ENCODE assay signal across 24 cellular contexts in the genomic region with DNA sequence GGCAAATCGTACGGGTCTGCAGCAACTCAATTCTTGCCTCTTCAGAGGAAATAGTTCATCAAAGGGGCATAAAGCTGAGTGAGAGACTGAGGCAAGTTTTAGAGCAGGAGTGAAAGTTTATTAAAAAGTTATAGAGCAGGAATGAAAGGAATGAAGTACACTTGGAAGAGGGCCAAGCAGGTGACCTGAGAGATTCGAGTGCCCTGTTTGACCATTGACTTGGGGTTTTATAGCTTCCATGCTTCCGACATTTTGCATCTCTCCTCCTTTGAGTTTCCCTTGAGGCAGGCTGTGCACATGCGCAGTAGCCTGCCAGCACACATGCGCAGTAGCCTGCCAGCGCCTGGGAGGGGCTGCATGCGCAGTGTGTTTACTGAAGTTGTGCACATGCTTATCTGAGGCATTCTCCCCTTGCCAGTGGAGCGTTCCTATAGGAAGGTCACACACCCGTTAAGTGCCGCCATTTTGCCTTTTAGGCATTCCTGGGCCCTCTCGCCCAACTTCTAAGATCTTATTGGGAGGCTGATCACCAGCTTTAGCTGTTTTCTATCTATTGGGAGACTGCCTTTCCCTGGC.
"Had no signal": no experiment of that assay in that cellular context is flagged by ENCODE, and none has a peak within 500 bp of the region (broad histone marks: within the 10 kb centered on the region; RNA-seq: fewer than 3 reads in every experiment).

No MANE protein-coding gene starts in this region.

- DNase-seq: Kasumi-1; MM.1S; NCI-H1092 treated with DMSO at 0.1 percent for 48 hours; NCI-H1436; NCI-H187; NCI-H2029; NCI-H2081 treated with DMSO at 0.1 percent for 48 hours; NCI-H2171; NCI-H226; NCI-H446; NCI-H510A; NCI-H524 treated with DMSO at 0.1 percent for 48 hours; NCI-H69; NCI-H774; NK-92 treated with Interleukin-12 subunit alpha and Interleukin-12 subunit beta, amount 100 ng/mL, for 24 hours; PC-3; SHP77; SJCRH30 had no signal

- H3K27ac ChIP-seq: HL-60, KMS-11, RWPE1, SJCRH30 had no signal

- H3K9me3 ChIP-seq: SJCRH30 had no signal

- H3K36me3 ChIP-seq: SJCRH30 had no signal

- H3K27me3 ChIP-seq: SJCRH30 had no signal

- H3K4me3 ChIP-seq: SJCRH30 had no signal

- ATAC-seq: Panc1, PC-3, SK-N-SH treated with all-trans-retinoic acid at 6 μM for 48 hours had no signal

- FAIRE-seq: HTR-8/SVneo had no signal

- H3K9ac ChIP-seq: KMS-11 had no signal

- H3K4me2 ChIP-seq: KMS-11 had no signal
